1 cellular context compared by ENCODE assay signal in the genomic region with DNA sequence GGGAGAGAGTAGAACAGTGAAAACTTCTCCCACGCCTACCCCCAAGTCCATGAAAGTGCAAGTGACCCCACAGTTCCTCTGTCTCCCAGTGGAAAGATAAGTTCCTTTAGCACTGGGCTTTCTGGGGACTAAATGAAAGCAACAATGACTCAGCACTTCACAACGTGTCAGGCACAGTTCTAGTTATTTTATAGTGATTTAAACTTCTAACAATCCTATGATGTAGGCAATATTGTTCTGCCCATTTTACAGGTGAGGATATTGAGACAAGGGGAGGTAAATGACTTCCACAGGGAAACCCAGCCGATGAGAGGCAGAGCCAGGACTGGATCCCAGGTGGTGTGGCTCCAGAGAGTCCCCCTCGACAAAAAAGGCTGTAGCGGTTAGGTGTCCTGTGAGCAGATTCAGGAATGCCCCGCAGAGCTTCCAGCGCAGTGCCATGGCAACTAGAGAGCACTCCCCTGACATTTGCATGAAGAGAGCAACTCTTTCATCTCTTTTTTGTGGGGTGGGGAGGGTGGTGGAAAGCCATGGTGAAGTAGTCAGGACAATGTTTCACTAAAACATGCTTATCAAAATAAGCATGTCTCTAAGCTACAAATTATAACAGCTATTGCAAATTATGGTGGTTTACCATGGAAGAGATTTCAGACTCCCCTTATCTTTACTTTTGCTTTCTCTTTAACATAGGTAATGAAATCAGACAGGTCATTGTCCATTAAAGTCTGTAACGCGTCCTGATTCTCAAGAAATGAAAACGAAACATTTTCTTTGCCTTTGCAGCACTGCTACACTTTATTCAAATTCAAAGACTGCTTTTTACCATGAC.
TF ChIP-seq lines count a peak whose summit lies in the region.

No MANE protein-coding gene starts in this region.

TF ChIP-seq in K562, 482 proteins besides CTCF, POLR2A, EP300 and RAD21 (continued from another document):
- TF ChIP-seq, protein P1, sequence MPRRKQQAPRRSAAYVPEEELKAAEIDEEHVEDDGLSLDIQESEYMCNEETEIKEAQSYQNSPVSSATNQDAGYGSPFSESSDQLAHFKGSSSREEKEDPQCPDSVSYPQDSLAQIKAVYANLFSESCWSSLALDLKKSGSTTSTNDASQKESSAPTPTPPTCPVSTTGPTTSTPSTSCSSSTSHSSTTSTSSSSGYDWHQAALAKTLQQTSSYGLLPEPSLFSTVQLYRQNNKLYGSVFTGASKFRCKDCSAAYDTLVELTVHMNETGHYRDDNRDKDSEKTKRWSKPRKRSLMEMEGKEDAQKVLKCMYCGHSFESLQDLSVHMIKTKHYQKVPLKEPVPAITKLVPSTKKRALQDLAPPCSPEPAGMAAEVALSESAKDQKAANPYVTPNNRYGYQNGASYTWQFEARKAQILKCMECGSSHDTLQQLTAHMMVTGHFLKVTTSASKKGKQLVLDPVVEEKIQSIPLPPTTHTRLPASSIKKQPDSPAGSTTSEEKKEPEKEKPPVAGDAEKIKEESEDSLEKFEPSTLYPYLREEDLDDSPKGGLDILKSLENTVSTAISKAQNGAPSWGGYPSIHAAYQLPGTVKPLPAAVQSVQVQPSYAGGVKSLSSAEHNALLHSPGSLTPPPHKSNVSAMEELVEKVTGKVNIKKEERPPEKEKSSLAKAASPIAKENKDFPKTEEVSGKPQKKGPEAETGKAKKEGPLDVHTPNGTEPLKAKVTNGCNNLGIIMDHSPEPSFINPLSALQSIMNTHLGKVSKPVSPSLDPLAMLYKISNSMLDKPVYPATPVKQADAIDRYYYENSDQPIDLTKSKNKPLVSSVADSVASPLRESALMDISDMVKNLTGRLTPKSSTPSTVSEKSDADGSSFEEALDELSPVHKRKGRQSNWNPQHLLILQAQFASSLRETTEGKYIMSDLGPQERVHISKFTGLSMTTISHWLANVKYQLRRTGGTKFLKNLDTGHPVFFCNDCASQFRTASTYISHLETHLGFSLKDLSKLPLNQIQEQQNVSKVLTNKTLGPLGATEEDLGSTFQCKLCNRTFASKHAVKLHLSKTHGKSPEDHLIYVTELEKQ (CRISPR knock-in tag; IDR thresholded peaks at IDR 0.05): no peak
- TF ChIP-seq, protein P2, sequence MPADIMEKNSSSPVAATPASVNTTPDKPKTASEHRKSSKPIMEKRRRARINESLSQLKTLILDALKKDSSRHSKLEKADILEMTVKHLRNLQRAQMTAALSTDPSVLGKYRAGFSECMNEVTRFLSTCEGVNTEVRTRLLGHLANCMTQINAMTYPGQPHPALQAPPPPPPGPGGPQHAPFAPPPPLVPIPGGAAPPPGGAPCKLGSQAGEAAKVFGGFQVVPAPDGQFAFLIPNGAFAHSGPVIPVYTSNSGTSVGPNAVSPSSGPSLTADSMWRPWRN (IDR thresholded peaks at IDR 0.05; ENCODE audit: low read depth): no peak
- TF ChIP-seq CBX3 (IDR thresholded peaks at IDR 0.05; ENCODE audit: borderline replicate concordance in 1 of 2, low read length in 2 of 2) (no peak), ZNF830 (CRISPR knock-in tag; IDR thresholded peaks at IDR 0.05) (no peak), BACH1 (tag; IDR thresholded peaks at IDR 0.05) (peak; percentile 91), ZNF3 (CRISPR knock-in tag; IDR thresholded peaks at IDR 0.05) (no peak), ZNF274 (IDR thresholded peaks at IDR 0.05; ENCODE audit: borderline replicate concordance, low read depth, low read length) (no peak), BDP1 (IDR thresholded peaks at IDR 0.05; ENCODE audit: insufficient read depth, insufficient read length) (no peak)
- TF ChIP-seq, protein P3, sequence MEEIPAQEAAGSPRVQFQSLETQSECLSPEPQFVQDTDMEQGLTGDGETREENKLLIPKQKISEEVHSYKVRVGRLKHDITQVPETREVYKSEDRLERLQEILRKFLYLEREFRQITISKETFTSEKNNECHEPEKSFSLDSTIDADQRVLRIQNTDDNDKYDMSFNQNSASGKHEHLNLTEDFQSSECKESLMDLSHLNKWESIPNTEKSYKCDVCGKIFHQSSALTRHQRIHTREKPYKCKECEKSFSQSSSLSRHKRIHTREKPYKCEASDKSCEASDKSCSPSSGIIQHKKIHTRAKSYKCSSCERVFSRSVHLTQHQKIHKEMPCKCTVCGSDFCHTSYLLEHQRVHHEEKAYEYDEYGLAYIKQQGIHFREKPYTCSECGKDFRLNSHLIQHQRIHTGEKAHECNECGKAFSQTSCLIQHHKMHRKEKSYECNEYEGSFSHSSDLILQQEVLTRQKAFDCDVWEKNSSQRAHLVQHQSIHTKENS (CRISPR knock-in tag; IDR thresholded peaks at IDR 0.05): no peak
- TF ChIP-seq, protein P4, sequence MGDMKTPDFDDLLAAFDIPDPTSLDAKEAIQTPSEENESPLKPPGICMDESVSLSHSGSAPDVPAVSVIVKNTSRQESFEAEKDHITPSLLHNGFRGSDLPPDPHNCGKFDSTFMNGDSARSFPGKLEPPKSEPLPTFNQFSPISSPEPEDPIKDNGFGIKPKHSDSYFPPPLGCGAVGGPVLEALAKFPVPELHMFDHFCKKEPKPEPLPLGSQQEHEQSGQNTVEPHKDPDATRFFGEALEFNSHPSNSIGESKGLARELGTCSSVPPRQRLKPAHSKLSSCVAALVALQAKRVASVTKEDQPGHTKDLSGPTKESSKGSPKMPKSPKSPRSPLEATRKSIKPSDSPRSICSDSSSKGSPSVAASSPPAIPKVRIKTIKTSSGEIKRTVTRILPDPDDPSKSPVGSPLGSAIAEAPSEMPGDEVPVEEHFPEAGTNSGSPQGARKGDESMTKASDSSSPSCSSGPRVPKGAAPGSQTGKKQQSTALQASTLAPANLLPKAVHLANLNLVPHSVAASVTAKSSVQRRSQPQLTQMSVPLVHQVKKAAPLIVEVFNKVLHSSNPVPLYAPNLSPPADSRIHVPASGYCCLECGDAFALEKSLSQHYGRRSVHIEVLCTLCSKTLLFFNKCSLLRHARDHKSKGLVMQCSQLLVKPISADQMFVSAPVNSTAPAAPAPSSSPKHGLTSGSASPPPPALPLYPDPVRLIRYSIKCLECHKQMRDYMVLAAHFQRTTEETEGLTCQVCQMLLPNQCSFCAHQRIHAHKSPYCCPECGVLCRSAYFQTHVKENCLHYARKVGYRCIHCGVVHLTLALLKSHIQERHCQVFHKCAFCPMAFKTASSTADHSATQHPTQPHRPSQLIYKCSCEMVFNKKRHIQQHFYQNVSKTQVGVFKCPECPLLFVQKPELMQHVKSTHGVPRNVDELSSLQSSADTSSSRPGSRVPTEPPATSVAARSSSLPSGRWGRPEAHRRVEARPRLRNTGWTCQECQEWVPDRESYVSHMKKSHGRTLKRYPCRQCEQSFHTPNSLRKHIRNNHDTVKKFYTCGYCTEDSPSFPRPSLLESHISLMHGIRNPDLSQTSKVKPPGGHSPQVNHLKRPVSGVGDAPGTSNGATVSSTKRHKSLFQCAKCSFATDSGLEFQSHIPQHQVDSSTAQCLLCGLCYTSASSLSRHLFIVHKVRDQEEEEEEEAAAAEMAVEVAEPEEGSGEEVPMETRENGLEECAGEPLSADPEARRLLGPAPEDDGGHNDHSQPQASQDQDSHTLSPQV (IDR thresholded peaks at IDR 0.05): 0 out of 2 replicates have a peak, but pooled peaks have one; percentile 54
- TF ChIP-seq, protein P5, sequence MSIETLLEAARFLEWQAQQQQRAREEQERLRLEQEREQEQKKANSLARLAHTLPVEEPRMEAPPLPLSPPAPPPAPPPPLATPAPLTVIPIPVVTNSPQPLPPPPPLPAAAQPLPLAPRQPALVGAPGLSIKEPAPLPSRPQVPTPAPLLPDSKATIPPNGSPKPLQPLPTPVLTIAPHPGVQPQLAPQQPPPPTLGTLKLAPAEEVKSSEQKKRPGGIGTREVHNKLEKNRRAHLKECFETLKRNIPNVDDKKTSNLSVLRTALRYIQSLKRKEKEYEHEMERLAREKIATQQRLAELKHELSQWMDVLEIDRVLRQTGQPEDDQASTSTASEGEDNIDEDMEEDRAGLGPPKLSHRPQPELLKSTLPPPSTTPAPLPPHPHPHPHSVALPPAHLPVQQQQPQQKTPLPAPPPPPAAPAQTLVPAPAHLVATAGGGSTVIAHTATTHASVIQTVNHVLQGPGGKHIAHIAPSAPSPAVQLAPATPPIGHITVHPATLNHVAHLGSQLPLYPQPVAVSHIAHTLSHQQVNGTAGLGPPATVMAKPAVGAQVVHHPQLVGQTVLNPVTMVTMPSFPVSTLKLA (conservative IDR thresholded peaks at IDR 0.05): peak; percentile 63 to 67; a peak in 3 of 4 replicates
- TF ChIP-seq, protein P6, sequence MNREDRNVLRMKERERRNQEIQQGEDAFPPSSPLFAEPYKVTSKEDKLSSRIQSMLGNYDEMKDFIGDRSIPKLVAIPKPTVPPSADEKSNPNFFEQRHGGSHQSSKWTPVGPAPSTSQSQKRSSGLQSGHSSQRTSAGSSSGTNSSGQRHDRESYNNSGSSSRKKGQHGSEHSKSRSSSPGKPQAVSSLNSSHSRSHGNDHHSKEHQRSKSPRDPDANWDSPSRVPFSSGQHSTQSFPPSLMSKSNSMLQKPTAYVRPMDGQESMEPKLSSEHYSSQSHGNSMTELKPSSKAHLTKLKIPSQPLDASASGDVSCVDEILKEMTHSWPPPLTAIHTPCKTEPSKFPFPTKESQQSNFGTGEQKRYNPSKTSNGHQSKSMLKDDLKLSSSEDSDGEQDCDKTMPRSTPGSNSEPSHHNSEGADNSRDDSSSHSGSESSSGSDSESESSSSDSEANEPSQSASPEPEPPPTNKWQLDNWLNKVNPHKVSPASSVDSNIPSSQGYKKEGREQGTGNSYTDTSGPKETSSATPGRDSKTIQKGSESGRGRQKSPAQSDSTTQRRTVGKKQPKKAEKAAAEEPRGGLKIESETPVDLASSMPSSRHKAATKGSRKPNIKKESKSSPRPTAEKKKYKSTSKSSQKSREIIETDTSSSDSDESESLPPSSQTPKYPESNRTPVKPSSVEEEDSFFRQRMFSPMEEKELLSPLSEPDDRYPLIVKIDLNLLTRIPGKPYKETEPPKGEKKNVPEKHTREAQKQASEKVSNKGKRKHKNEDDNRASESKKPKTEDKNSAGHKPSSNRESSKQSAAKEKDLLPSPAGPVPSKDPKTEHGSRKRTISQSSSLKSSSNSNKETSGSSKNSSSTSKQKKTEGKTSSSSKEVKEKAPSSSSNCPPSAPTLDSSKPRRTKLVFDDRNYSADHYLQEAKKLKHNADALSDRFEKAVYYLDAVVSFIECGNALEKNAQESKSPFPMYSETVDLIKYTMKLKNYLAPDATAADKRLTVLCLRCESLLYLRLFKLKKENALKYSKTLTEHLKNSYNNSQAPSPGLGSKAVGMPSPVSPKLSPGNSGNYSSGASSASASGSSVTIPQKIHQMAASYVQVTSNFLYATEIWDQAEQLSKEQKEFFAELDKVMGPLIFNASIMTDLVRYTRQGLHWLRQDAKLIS (CRISPR knock-in tag; IDR thresholded peaks at IDR 0.05): no peak
- TF ChIP-seq, protein P7, sequence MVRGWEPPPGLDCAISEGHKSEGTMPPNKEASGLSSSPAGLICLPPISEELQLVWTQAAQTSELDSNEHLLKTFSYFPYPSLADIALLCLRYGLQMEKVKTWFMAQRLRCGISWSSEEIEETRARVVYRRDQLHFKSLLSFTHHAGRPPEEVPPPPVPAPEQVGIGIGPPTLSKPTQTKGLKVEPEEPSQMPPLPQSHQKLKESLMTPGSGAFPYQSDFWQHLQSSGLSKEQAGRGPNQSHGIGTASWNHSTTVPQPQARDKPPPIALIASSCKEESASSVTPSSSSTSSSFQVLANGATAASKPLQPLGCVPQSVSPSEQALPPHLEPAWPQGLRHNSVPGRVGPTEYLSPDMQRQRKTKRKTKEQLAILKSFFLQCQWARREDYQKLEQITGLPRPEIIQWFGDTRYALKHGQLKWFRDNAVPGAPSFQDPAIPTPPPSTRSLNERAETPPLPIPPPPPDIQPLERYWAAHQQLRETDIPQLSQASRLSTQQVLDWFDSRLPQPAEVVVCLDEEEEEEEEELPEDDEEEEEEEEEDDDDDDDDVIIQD (CRISPR knock-in tag; IDR thresholded peaks at IDR 0.05): no peak
